Comparison of ENCODE assay signal across 1 cellular context in genomic region chr15:26758079-26758478, GRCh38.
TF ChIP-seq lines count a peak whose summit lies in the region.

No MANE protein-coding gene starts in this region.

TF ChIP-seq in H1, 55 proteins besides CTCF, POLR2A, EP300 and RAD21 (continued from another document):
- TF ChIP-seq CEBPB (IDR thresholded peaks at IDR 0.05; ENCODE audit: low read depth, low read length) = peak; percentile 7; the same call in 1 of the 2 replicates
- no peak for TF ChIP-seq GTF2F1 (IDR thresholded peaks at IDR 0.05; ENCODE audit: borderline replicate concordance, low read depth, low read length)
- TF ChIP-seq SP4 (IDR thresholded peaks at IDR 0.05; ENCODE audit: low read length) = no peak
TF ChIP-seq in H1: peak in this region for 1.
